In the genomic region with DNA sequence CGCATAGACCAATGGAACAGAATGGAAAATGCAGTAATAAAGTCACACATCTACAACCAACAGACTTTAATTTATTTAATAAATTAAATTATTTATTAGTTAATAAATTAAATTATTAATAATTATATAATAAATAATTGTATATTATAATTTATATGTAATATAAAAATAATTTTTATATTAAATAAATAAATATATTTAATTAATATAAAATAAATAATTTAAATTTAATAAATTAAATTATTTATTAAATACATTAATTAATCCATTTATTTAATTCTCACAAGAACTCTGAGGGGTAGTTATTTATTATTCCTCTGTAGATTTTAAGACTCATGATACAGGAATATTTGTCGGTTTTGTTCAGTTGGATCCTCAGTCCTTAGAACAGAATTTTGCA, we compare ENCODE assay signal across 29 cellular contexts.
"Had no signal": no experiment of that assay in that cellular context is flagged by ENCODE, and none has a peak within 500 bp of the region (broad histone marks: within the 10 kb centered on the region; RNA-seq: fewer than 3 reads in every experiment).

No MANE protein-coding gene starts in this region.

- DNase-seq: activated B cell treated with CpG ODN at 0.5 μM for 24 hours; activated CD4-positive, alpha-beta T cell treated with anti-CD3 and anti-CD28 coated beads for 48 hours; activated CD4-positive, alpha-beta T cell treated with anti-CD3 and anti-CD28 coated beads, Interleukin-2, amount 50 U/mL, for 1 hour; activated CD4-positive, alpha-beta T cell treated with anti-CD3 and anti-CD28 coated beads, Interleukin-2, amount 50 U/mL, for 48 hours; activated CD8-positive, alpha-beta memory T cell treated with anti-CD3 and anti-CD28 coated beads for 24 hours; activated CD8-positive, alpha-beta T cell treated with anti-CD3 and anti-CD28 coated beads for 36 hours; activated effector memory CD4-positive, alpha-beta T cell treated with Interleukin-2 at 50 U/mL for 16 hours; activated gamma-delta T cell treated with Interleukin-2 at 50 U/mL for 16 hours; activated naive CD4-positive, alpha-beta T cell treated with anti-CD3 and anti-CD28 coated beads, Interleukin-2, amount 50 U/mL, for 16 hours; activated naive CD4-positive, alpha-beta T cell treated with Interleukin-2 at 50 U/mL for 16 hours; activated T-cell treated with anti-CD3 and anti-CD28 coated beads, Interleukin-2, amount 50 U/mL, for 4 hours; amniotic stem cell; anterior cingulate cortex; caudate nucleus; colonic mucosa; dorsolateral prefrontal cortex; effector memory CD4-positive, alpha-beta T cell; endodermal cell; erythroblast; foreskin keratinocyte; head of caudate nucleus; T-helper 2 cell had no signal

- H3K27me3 Mint-ChIP-seq: activated B cell treated with CpG ODN at 0.5 μM for 24 hours; activated CD8-positive, alpha-beta T cell treated with anti-CD3 and anti-CD28 coated beads for 36 hours; activated naive CD8-positive, alpha-beta T cell; activated T-helper 17 cell treated with anti-CD3 and anti-CD28 coated beads, Interleukin-2, amount 50 U/mL, for 72 hours; dendritic cell treated with granulocyte-macrophage colony-stimulating factor and Interleukin-4, amounts not matched to agents 40 ng/mL and 50 ng/mL, for 4 days had no signal

- H3K9me3 ChIP-seq: colonic mucosa, esophagus muscularis mucosa had no signal

- FAIRE-seq: astrocyte had no signal

- H3K36me3 ChIP-seq: colonic mucosa, esophagus muscularis mucosa had no signal

- H3K27ac Mint-ChIP-seq: activated B cell treated with CpG ODN at 0.5 μM for 24 hours; activated CD8-positive, alpha-beta T cell treated with anti-CD3 and anti-CD28 coated beads for 36 hours; activated naive CD8-positive, alpha-beta T cell; activated T-helper 17 cell treated with anti-CD3 and anti-CD28 coated beads, Interleukin-2, amount 50 U/mL, for 72 hours; dendritic cell treated with granulocyte-macrophage colony-stimulating factor and Interleukin-4, amounts not matched to agents 40 ng/mL and 50 ng/mL, for 4 days; endodermal cell had no signal

- H3K27me3 ChIP-seq: colonic mucosa, dorsolateral prefrontal cortex, esophagus muscularis mucosa, foreskin keratinocyte had no signal

- H3K4me3 Mint-ChIP-seq: activated B cell treated with CpG ODN at 0.5 μM for 24 hours; activated CD8-positive, alpha-beta T cell treated with anti-CD3 and anti-CD28 coated beads for 36 hours; activated naive CD8-positive, alpha-beta T cell; activated T-cell treated with anti-CD3 and anti-CD28 coated beads, Interleukin-2, amount 50 U/mL, for 4 hours; activated T-helper 17 cell treated with anti-CD3 and anti-CD28 coated beads, Interleukin-2, amount 50 U/mL, for 72 hours; dendritic cell treated with granulocyte-macrophage colony-stimulating factor and Interleukin-4, amounts not matched to agents 40 ng/mL and 50 ng/mL, for 4 days; endodermal cell had no signal

- H3K4me3 ChIP-seq: colonic mucosa, dorsolateral prefrontal cortex, esophagus muscularis mucosa had no signal

- H3K4me1 ChIP-seq: colonic mucosa, esophagus muscularis mucosa, foreskin keratinocyte had no signal

- ATAC-seq: activated CD4-positive, CD25-positive, alpha-beta regulatory T cell treated with anti-CD3 and anti-CD28 coated beads, Interleukin-2, amount 50 U/mL, for 24 hours; activated CD8-positive, alpha-beta T cell treated with anti-CD3 and anti-CD28 coated beads for 36 hours; activated T-cell treated with anti-CD3 and anti-CD28 coated beads, Interleukin-2, amount 50 U/mL, for 4 hours; activated T-helper 17 cell treated with anti-CD3 and anti-CD28 coated beads, Interleukin-2, amount 50 U/mL, for 72 hours; foreskin keratinocyte had no signal

- H3K27ac ChIP-seq: colonic mucosa, dorsolateral prefrontal cortex, esophagus muscularis mucosa, foreskin keratinocyte, VCaP had no signal

- H3K4me1 Mint-ChIP-seq: activated B cell treated with CpG ODN at 0.5 μM for 24 hours; activated T-helper 17 cell treated with anti-CD3 and anti-CD28 coated beads, Interleukin-2, amount 50 U/mL, for 72 hours; endodermal cell had no signal
